8 cellular contexts compared by ENCODE assay signal in genomic region chr3:96814581-96815567, GRCh38. TPM values are rescaled to one million over a fixed set of nuclear protein-coding genes. Genes with fewer than 3 reads are reported as not detected.
DNase-seq lines count a peak whose midpoint lies in the region; ATAC-seq and TF ChIP-seq lines count a peak whose summit lies in the region.

Gene EPHA6 (plus strand): TSS chr3:96814594.

- no peak within 1 kb of the TSS for H2BK12ac ChIP-seq in mesenchymal stem cell (ENCODE audit: low read length in 2 of 2)

- H3K4me3 ChIP-seq in AG04450 (ENCODE audit: low read depth, low read length): peak within 1 kb of the TSS; percentile 46
- peak within 1 kb of the TSS; percentile 67 for H3K4me3 ChIP-seq in HUES64 (ENCODE audit: low read length)
- peak within 1 kb of the TSS; percentile 71 to 76 for H3K4me3 ChIP-seq in mesenchymal stem cell (ENCODE audit: insufficient read depth in 1 of 2, low read depth in 1 of 2, low read length in 2 of 2)
- H3K4me3 ChIP-seq in uterus: peak within 1 kb of the TSS; percentile 42 to 46

- H3K27ac ChIP-seq in AG04450 (ENCODE audit: low read depth, low read length) (no peak within 1 kb of the TSS), HUES64 (ENCODE audit: low read depth, low read length) (no peak within 1 kb of the TSS), mesenchymal stem cell (ENCODE audit: low read length, poor library complexity, severe bottlenecking) (no peak within 1 kb of the TSS), uterus (peak within 1 kb of the TSS; percentile 61 to 68)

- H3K36me3 ChIP-seq in HUES64 (ENCODE audit: insufficient read depth, low read length) (no peaks in the 10 kb centered on the region), mesenchymal stem cell (ENCODE audit: control insufficient read depth in 1 of 2, insufficient read depth in 2 of 2, low read depth in 1 of 2, low read length in 2 of 2) (no peaks in the 10 kb centered on the region), uterus (no peaks in the 10 kb centered on the region)

- H2AK5ac ChIP-seq in mesenchymal stem cell (ENCODE audit: low read length, severe bottlenecking): no peak within 1 kb of the TSS

- POLR2A ChIA-PET in AG04450 (lab: Yijun Ruan, JAX): no interaction called here

- peak within 1 kb of the TSS; percentile 100 for H3K4me2 ChIP-seq in mesenchymal stem cell (ENCODE audit: low read length, poor library complexity, severe bottlenecking)

- no peak within 1 kb of the TSS for H2BK5ac ChIP-seq in mesenchymal stem cell (ENCODE audit: low read depth, low read length, poor library complexity, severe bottlenecking)

- no peak for ATAC-seq in central memory CD8-positive, alpha-beta T cell (replicated peaks; ENCODE audit: extremely low read depth, poor library complexity, severe bottlenecking)
- ATAC-seq in HG03520 (IDR thresholded peaks at IDR 0.05; ENCODE audit: unreplicated experiment) (no peak), HG03025 (IDR thresholded peaks at IDR 0.05; ENCODE audit: low FRiP score, unreplicated experiment) (no peak), HG02759 (IDR thresholded peaks at IDR 0.05; ENCODE audit: unreplicated experiment) (no peak)

- peaks cover 2% of the 10 kb centered on the region for H3K9me3 Mint-ChIP-seq in central memory CD8-positive, alpha-beta T cell

- peaks cover 20% of the 10 kb centered on the region for H3K27me3 Mint-ChIP-seq in central memory CD8-positive, alpha-beta T cell

- peak within 1 kb of the TSS; percentile 61 for H4K8ac ChIP-seq in mesenchymal stem cell (ENCODE audit: low read length)

- TF ChIP-seq POLR2A in uterus (IDR thresholded peaks at IDR 0.05): no peak

- H3K23ac ChIP-seq in mesenchymal stem cell (ENCODE audit: low read length in 2 of 2): peak within 1 kb of the TSS in 1 of 2 experiments; percentile 46

- peak within 1 kb of the TSS; percentile 41 for H3K4me3 Mint-ChIP-seq in central memory CD8-positive, alpha-beta T cell

- H2BK120ac ChIP-seq in mesenchymal stem cell (ENCODE audit: low read depth, low read length): no peak within 1 kb of the TSS

- 0 out of 2 replicates have a peak, but pooled peaks cover 5% of the 10 kb centered on the region for H3K4me1 ChIP-seq in HUES64 (ENCODE audit: insufficient read depth, low read length)
- H3K4me1 ChIP-seq in mesenchymal stem cell (ENCODE audit: control insufficient read depth, insufficient read depth, low read depth, low read length): peaks cover 17% of the 10 kb centered on the region
- no peaks in the 10 kb centered on the region for H3K4me1 ChIP-seq in uterus

- H3K79me1 ChIP-seq in mesenchymal stem cell (replicated peaks; ENCODE audit: low read length, poor library complexity, severe bottlenecking): no peaks in the 10 kb centered on the region

- H3K18ac ChIP-seq in mesenchymal stem cell (ENCODE audit: low read depth in 1 of 2, low read length in 2 of 2): peak within 1 kb of the TSS in 1 of 2 experiments; percentile 1

- H3K27ac Mint-ChIP-seq in central memory CD8-positive, alpha-beta T cell (ENCODE audit: low read depth): no peak within 1 kb of the TSS

- intact Hi-C loops in uterus (cut with DNase I; ENCODE audit: low total_unique reads): no loop called here

- H3K27me3 ChIP-seq in AG04450 (ENCODE audit: control insufficient read depth, insufficient read depth, low read length) (no peaks in the 10 kb centered on the region), HUES64 (ENCODE audit: insufficient read depth, low read length) (peaks cover 64% of the 10 kb centered on the region), mesenchymal stem cell (ENCODE audit: control insufficient read depth in 1 of 2, insufficient read depth in 1 of 2, low read length in 2 of 2) (peaks cover 7 to 27% of the 10 kb centered on the region in 2 experiments), uterus (peaks cover 0 to 4% of the 10 kb centered on the region in 2 donors)

- peak within 1 kb of the TSS; percentile 55 for H2AFZ ChIP-seq in mesenchymal stem cell (ENCODE audit: low read depth, low read length)

- 15% methylated on average over 55 of the region's 56 CpGs for WGBS in HUES64
- WGBS in mesenchymal stem cell: 6% methylated on average over 48 of the region's 56 CpGs

- no peak within 1 kb of the TSS for H4K91ac ChIP-seq in mesenchymal stem cell (ENCODE audit: low read length)

- no peak for DNase-seq in AG04450 (ENCODE audit: low read depth, low spot score)
- no peak for DNase-seq in central memory CD8-positive, alpha-beta T cell (ENCODE audit: low spot score in 2 of 2)
- DNase-seq in mesenchymal stem cell: no peak
- no peak for DNase-seq in uterus

- H3K14ac ChIP-seq in mesenchymal stem cell (ENCODE audit: low read length in 2 of 2): no peak within 1 kb of the TSS

- H3K9me3 ChIP-seq in AG04450 (ENCODE audit: control insufficient read depth, insufficient read depth, low read length): no peaks in the 10 kb centered on the region; the same call in 1 of the 2 replicates
- H3K9me3 ChIP-seq in HUES64 (ENCODE audit: insufficient read depth, low read depth, low read length): no peaks in the 10 kb centered on the region
- no peaks in the 10 kb centered on the region for H3K9me3 ChIP-seq in mesenchymal stem cell (ENCODE audit: control insufficient read depth, low read length)
- no peaks in the 10 kb centered on the region for H3K9me3 ChIP-seq in uterus

- H3K9ac ChIP-seq in HUES64 (ENCODE audit: low read depth, low read length) (no peak within 1 kb of the TSS; the same call in 1 of the 2 replicates), mesenchymal stem cell (ENCODE audit: low read length) (peak within 1 kb of the TSS; percentile 27)

- CTCF ChIA-PET in AG04450 (lab: Charles Lee): interaction anchor here (0.6 kb wide), 1 partner anchor 21 kb away, joined by 3 read pairs; no protein-coding TSS in a partner anchor

- no peaks in the 10 kb centered on the region for H3K36me3 Mint-ChIP-seq in central memory CD8-positive, alpha-beta T cell (ENCODE audit: insufficient read depth)

- no peak for TF ChIP-seq CTCF in AG04450 (IDR thresholded peaks at IDR 0.05; ENCODE audit: low read depth, low read length)
- TF ChIP-seq CTCF in uterus (IDR thresholded peaks at IDR 0.05): no peak

- H3K4ac ChIP-seq in mesenchymal stem cell (ENCODE audit: low read depth in 1 of 2, low read length in 2 of 2): no peak within 1 kb of the TSS

- peaks cover 4% of the 10 kb centered on the region for H3K4me1 Mint-ChIP-seq in central memory CD8-positive, alpha-beta T cell

- H2BK15ac ChIP-seq in mesenchymal stem cell (ENCODE audit: low read depth, poor library complexity, severe bottlenecking): no peak within 1 kb of the TSS

RNA-seq across cellular contexts. Expression of gene EPHA6, which starts in this region (rescaled TPM):
- not detected in 2 replicates for polyA plus RNA-seq in AG04450 (2011; rRNA removed)
- polyA minus RNA-seq in AG04450 (2011; rRNA and poly(A)+ RNA removed): not detected in 2 replicates
- polyA plus RNA-seq in HUES64 (2013, experiment 1 of 2): 0.70 TPM
- polyA plus RNA-seq in HUES64 (2013, experiment 2 of 2): 1.0 TPM
- polyA plus RNA-seq in mesenchymal stem cell (2013, experiment 1 of 2): not detected
- polyA plus RNA-seq in mesenchymal stem cell (2013, experiment 2 of 2): not detected
- 1 to 10 TPM in 3 of 4 donors, under 1 TPM in 1; 0.29 to 7.3 (median 2.5) TPM for total RNA-seq in uterus

Comparison
In these comparisons a context has a peak if more than half of its experiments do, and no peak if none do; other contexts are left out.
1. H3K27ac ChIP-seq: peak in uterus (2 of 2); none in AG04450 (single experiment), HUES64 (single experiment) and mesenchymal stem cell (single experiment).
2. Peak in every context shown above with its lines, with median percentiles within 50 percentile points of each other: H3K4me3 ChIP-seq.